1 cellular context compared by ENCODE assay signal in genomic region chr2:240023792-240024191, GRCh38.
TF ChIP-seq lines count a peak whose summit lies in the region.

No MANE protein-coding gene starts in this region.

TF ChIP-seq in HCT116, 20 proteins besides CTCF, POLR2A, EP300 and RAD21 (continued from another document):
- TF ChIP-seq REST (IDR thresholded peaks at IDR 0.05; ENCODE audit: low read depth): no peak
